Comparison of ENCODE assay signal across 12 cellular contexts in the genomic region with DNA sequence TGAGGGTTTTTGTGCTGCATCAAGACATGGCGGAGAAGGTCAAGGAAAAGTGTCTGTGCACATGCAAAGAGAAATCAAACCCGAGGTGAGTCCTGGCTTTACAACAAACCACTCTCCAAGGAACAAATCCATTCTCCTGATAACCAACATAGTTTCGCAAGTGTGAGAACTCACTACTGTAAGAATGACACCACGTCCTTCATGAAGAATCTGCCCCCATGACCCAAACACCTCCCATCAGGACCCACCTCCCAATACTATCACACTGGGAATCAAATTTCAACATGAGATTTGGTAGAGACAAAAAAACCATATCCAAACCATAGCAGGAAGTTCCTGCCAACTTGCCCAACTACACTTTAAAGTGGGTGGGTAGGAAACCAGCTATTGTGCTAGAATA. TPM values are rescaled to one million over a fixed set of nuclear protein-coding genes. Genes with fewer than 3 reads are reported as not detected.
DNase-seq lines count a peak whose midpoint lies in the region; ATAC-seq and TF ChIP-seq lines count a peak whose summit lies in the region.
"Had no signal": no experiment of that assay in that cellular context is flagged by ENCODE, and none has a peak within 500 bp of the region (broad histone marks: within the 10 kb centered on the region; RNA-seq: fewer than 3 reads in every experiment).

No MANE protein-coding gene starts in this region.

- ATAC-seq in DND-41 (ENCODE audit: insufficient read depth, low read depth) = no peak
- ATAC-seq: activated naive CD4-positive, alpha-beta T cell treated with anti-CD3 and anti-CD28 coated beads, Interleukin-2, amount 50 U/mL, for 72 hours had no signal

- H3K4me2 ChIP-seq in DND-41 (ENCODE audit: insufficient read depth, low read length) = peak overlapping the region; percentile 72

- peaks cover 41% of the 10 kb centered on the region for H3K4me1 Mint-ChIP-seq in dendritic cell treated with granulocyte-macrophage colony-stimulating factor and Interleukin-4, amounts not matched to agents 40 ng/mL and 50 ng/mL, for 4 days (ENCODE audit: low read depth)
- peaks cover 36% of the 10 kb centered on the region for H3K4me1 Mint-ChIP-seq in osteocyte (ENCODE audit: unreplicated experiment)

- H3K27ac Mint-ChIP-seq in dendritic cell treated with granulocyte-macrophage colony-stimulating factor and Interleukin-4, amounts not matched to agents 40 ng/mL and 50 ng/mL, for 4 days = peak overlapping the region; percentile 91
- peak overlapping the region; percentile 98 for H3K27ac Mint-ChIP-seq in osteocyte (ENCODE audit: unreplicated experiment)

- TF ChIP-seq CTCF in DND-41 (IDR thresholded peaks at IDR 0.05; ENCODE audit: borderline replicate concordance, extremely low read depth, low read length, poor library complexity, severe bottlenecking) = no peak
- TF ChIP-seq CTCF in osteocyte (IDR thresholded peaks at IDR 0.05) = no peak
- no peak for TF ChIP-seq CTCF in GM13977 (IDR thresholded peaks at IDR 0.05; ENCODE audit: extremely low read depth, insufficient read depth, missing control alignments)
- no peak for TF ChIP-seq CTCF in RWPE1 (conservative IDR thresholded peaks at IDR 0.05; ENCODE audit: low read depth)

- in situ Hi-C loops in KBM-7 (cut with MboI; ENCODE audit: low pct_unique_long_range_greater_than_20kb, low sequenced_read_pairs) = no loop called here
- in situ Hi-C loops in GM13977 (cut with MboI; ENCODE audit: low pct_unique_long_range_greater_than_20kb, low sequenced_read_pairs, unreplicated experiment) = no loop called here

- H3K4me3 Mint-ChIP-seq in dendritic cell treated with granulocyte-macrophage colony-stimulating factor and Interleukin-4, amounts not matched to agents 40 ng/mL and 50 ng/mL, for 4 days = no peak overlapping the region
- H3K4me3 Mint-ChIP-seq in osteocyte (ENCODE audit: unreplicated experiment) = no peak overlapping the region

- no peaks in the 10 kb centered on the region; the same call in 1 of the 2 replicates for H3K36me3 ChIP-seq in DND-41 (ENCODE audit: insufficient read depth, low read length)

- H3K4me1 ChIP-seq in DND-41 (ENCODE audit: insufficient read depth, low read length) = peaks cover 38% of the 10 kb centered on the region

- no peaks in the 10 kb centered on the region for H3K27me3 Mint-ChIP-seq in dendritic cell treated with granulocyte-macrophage colony-stimulating factor and Interleukin-4, amounts not matched to agents 40 ng/mL and 50 ng/mL, for 4 days
- H3K27me3 Mint-ChIP-seq in osteocyte (ENCODE audit: unreplicated experiment) = no peaks in the 10 kb centered on the region

- H3K36me3 Mint-ChIP-seq in dendritic cell treated with granulocyte-macrophage colony-stimulating factor and Interleukin-4, amounts not matched to agents 40 ng/mL and 50 ng/mL, for 4 days (ENCODE audit: low read depth) = peaks cover 19% of the 10 kb centered on the region
- peaks cover 5% of the 10 kb centered on the region for H3K36me3 Mint-ChIP-seq in osteocyte (ENCODE audit: unreplicated experiment)

- H3K79me2 ChIP-seq in DND-41 (ENCODE audit: insufficient read depth, low read length) = peaks cover 28% of the 10 kb centered on the region

- H3K9ac ChIP-seq in DND-41 (ENCODE audit: low read depth, low read length) = peak overlapping the region; percentile 95; the same call in 1 of the 2 replicates

- H3K9me3 Mint-ChIP-seq in dendritic cell treated with granulocyte-macrophage colony-stimulating factor and Interleukin-4, amounts not matched to agents 40 ng/mL and 50 ng/mL, for 4 days = no peaks in the 10 kb centered on the region
- H3K9me3 Mint-ChIP-seq in osteocyte (ENCODE audit: unreplicated experiment) = no peaks in the 10 kb centered on the region
- H3K9me3 Mint-ChIP-seq: activated naive CD4-positive, alpha-beta T cell treated with anti-CD3 and anti-CD28 coated beads, Interleukin-2, amount 50 U/mL, for 72 hours had no signal

- no peaks in the 10 kb centered on the region for H3K27me3 ChIP-seq in DND-41 (ENCODE audit: insufficient read depth, low read length, poor library complexity)

- no peaks in the 10 kb centered on the region for H4K20me1 ChIP-seq in DND-41 (ENCODE audit: insufficient read depth, low read length)

- no peaks in the 10 kb centered on the region for H3K9me3 ChIP-seq in DND-41 (ENCODE audit: insufficient read depth, low read length, severe bottlenecking)

- DNase-seq in DND-41 (no peak), KBM-7 (peak; percentile 35), osteocyte (ENCODE audit: extremely low spot score, unreplicated experiment) (no peak), mesenteric fat pad (ENCODE audit: low spot score) (no peak), GM13977 (ENCODE audit: low spot score) (no peak), amniotic stem cell (lab: John Stamatoyannopoulos, UW) (no peak), RWPE1 (ENCODE audit: low spot score) (no peak)
- DNase-seq: activated CD4-positive, alpha-beta T cell treated with anti-CD3 and anti-CD28 coated beads for 1 hour; NCI-H1092; occipital lobe had no signal

- intact Hi-C loops in dendritic cell treated with granulocyte-macrophage colony-stimulating factor and Interleukin-4, amounts not matched to agents 40 ng/mL and 50 ng/mL, for 4 days (cut with micrococcal nuclease) = no loop called here

- H3K27ac ChIP-seq in DND-41 (ENCODE audit: low read length) (peak overlapping the region; percentile 39), RWPE1 (no peak overlapping the region)

- H3K4me3 ChIP-seq in DND-41 (ENCODE audit: low read depth in 1 of 2, low read length in 2 of 2) = peak overlapping the region in 1 of 2 experiments; percentile 18; a peak in 1 of 4 replicates

- peak overlapping the region; percentile 15; the same call in 1 of the 2 replicates for H2AFZ ChIP-seq in DND-41 (ENCODE audit: low read depth, low read length)

- POLR2A ChIA-PET in RWPE1 (lab: Yijun Ruan, JAX; ENCODE audit: low non-redundant PET) = no interaction called here

- CTCF ChIA-PET in RWPE1 (lab: Yijun Ruan, JAX) = no interaction called here

RNA-seq across cellular contexts. Expression of a gene that starts 2.4 kb away (rescaled TPM):
- total RNA-seq in osteocyte (79.5 and 83.9 TPM in 2 replicates), mesenteric fat pad (81.1 TPM)

RNA-seq across cellular contexts. Expression of a gene that starts 39.1 kb away (rescaled TPM):
- total RNA-seq in osteocyte (15.4 and 17.8 TPM in 2 replicates), mesenteric fat pad (6.9 TPM)
